Comparison of ENCODE assay signal across 23 cellular contexts in genomic region chr17:81921996-81922565, GRCh38. TPM values are rescaled to one million over a fixed set of nuclear protein-coding genes. Genes with fewer than 3 reads are reported as not detected.
A peak's percentile ranks its signal among the peaks of the same experiment; 100 is the strongest.
DNase-seq lines count a peak whose midpoint lies in the region; ATAC-seq, FAIRE-seq and TF ChIP-seq lines count a peak whose summit lies in the region.
"Had no signal": no experiment of that assay in that cellular context is flagged by ENCODE, and none has a peak within 500 bp of the region (broad histone marks: within the 10 kb centered on the region; RNA-seq: fewer than 3 reads in every experiment).

No MANE protein-coding gene starts in this region.

- no peak overlapping the region for H3K4me3 Mint-ChIP-seq in astrocyte (ENCODE audit: unreplicated experiment)
- H3K4me3 Mint-ChIP-seq: activated CD4-positive, alpha-beta memory T cell treated with anti-CD3 and anti-CD28 coated beads, Interleukin-2, amount 10 ng/mL, durations not matched to agents 7 days and 5 days; activated naive CD4-positive, alpha-beta T cell treated with anti-CD3 and anti-CD28 coated beads for 36 hours; activated T-cell treated with anti-CD3 and anti-CD28 coated beads, Interleukin-2, amount 50 U/mL, for 24 hours had no signal

- H3K9me3 Mint-ChIP-seq in astrocyte (ENCODE audit: unreplicated experiment) = no peaks in the 10 kb centered on the region
- H3K9me3 Mint-ChIP-seq: activated CD4-positive, alpha-beta memory T cell treated with anti-CD3 and anti-CD28 coated beads, Interleukin-2, amount 10 ng/mL, durations not matched to agents 7 days and 5 days; activated naive CD4-positive, alpha-beta T cell treated with anti-CD3 and anti-CD28 coated beads for 36 hours; activated T-cell treated with anti-CD3 and anti-CD28 coated beads, Interleukin-2, amount 50 U/mL, for 24 hours had no signal

- no peak overlapping the region for H2BK120ac ChIP-seq in neuronal stem cell (ENCODE audit: low read depth, low read length)

- in situ Hi-C loops in HepG2 (cut with HindIII; ENCODE audit: extremely low pct_ligation_motif_present, low pct_unique_long_range_greater_than_20kb) = no loop called here

- H3K27ac ChIP-seq in HepG2 (ENCODE audit: extremely low read length, insufficient read depth, low read length) = no peak overlapping the region
- H3K27ac ChIP-seq in right lobe of liver = peak overlapping the region in 1 of 3 donors; percentile 53
- no peak overlapping the region for H3K27ac ChIP-seq in astrocyte (ENCODE audit: low read depth, low read length)
- no peak overlapping the region for H3K27ac ChIP-seq in neuronal stem cell (replicated peaks; ENCODE audit: low read length)
- H3K27ac ChIP-seq: epithelial cell of prostate had no signal

- no peak overlapping the region for H3K14ac ChIP-seq in neuronal stem cell (ENCODE audit: low read length)

- no peak overlapping the region for H4K91ac ChIP-seq in neuronal stem cell (ENCODE audit: low read depth, low read length, poor library complexity)

- H3K4ac ChIP-seq in neuronal stem cell (ENCODE audit: low read length) = no peak overlapping the region

- H3K36me3 ChIP-seq in HepG2 (replicated peaks in 1 of 2; ENCODE audit: control insufficient read depth in 1 of 2, insufficient read depth in 2 of 2, low read length in 2 of 2) (peaks cover 21 to 29% of the 10 kb centered on the region in 2 experiments), right lobe of liver (peaks cover 0 to 10% (median 4%) of the 10 kb centered on the region in 4 donors), astrocyte (ENCODE audit: insufficient read depth, low read length) (peaks cover 5% of the 10 kb centered on the region), neuronal stem cell (replicated peaks in 1 of 2; ENCODE audit: control insufficient read depth in 2 of 2, insufficient read depth in 2 of 2, low read length in 2 of 2) (peaks cover 17 to 36% of the 10 kb centered on the region in 2 donors)

- DNase-seq in HepG2 (ENCODE audit: low spot score) = no peak
- DNase-seq in right lobe of liver = no peak
- no peak for DNase-seq in astrocyte (ENCODE audit: low read depth)
- DNase-seq in neuronal stem cell (ENCODE audit: low spot score) = no peak
- no peak for DNase-seq in NCI-H2227 (lab: John Stamatoyannopoulos, UW; ENCODE audit: unreplicated experiment)
- DNase-seq in kidney glomerular epithelial cell (lab: John Stamatoyannopoulos, UW) = no peak
- DNase-seq in NCI-H1105 (lab: John Stamatoyannopoulos, UW) = no peak
- DNase-seq in stimulated activated CD4-positive, alpha-beta T cell treated with anti-CD3 and anti-CD28 coated beads, Interleukin-4, amount 100 ng/mL, for 1 hour = no peak
- DNase-seq: activated CD4-positive, alpha-beta memory T cell treated with anti-CD3 and anti-CD28 coated beads, Interleukin-2, amount 10 ng/mL, durations not matched to agents 7 days and 5 days; activated naive CD4-positive, alpha-beta T cell treated with anti-CD3 and anti-CD28 coated beads for 36 hours; activated T-cell treated with anti-CD3 and anti-CD28 coated beads, Interleukin-2, amount 50 U/mL, for 24 hours; dermis blood vessel endothelial cell; foreskin melanocyte; kidney; mammary epithelial cell; NCI-H2029 treated with DMSO at 0.1 percent for 48 hours; NCI-H510A treated with DMSO at 0.1 percent for 48 hours; posterior cingulate gyrus; stimulated activated CD8-positive, alpha-beta memory T cell treated with anti-CD3 and anti-CD28 coated beads, Interleukin-4, amount 100 ng/mL, for 48 hours; substantia nigra; WERI-Rb-1 had no signal

- TF ChIP-seq POLR2A in HepG2 (IDR thresholded peaks at IDR 0.05; ENCODE audit: insufficient read depth in 1 of 2, low read depth in 2 of 2, low read length in 2 of 2) (no peak), right lobe of liver (IDR thresholded peaks at IDR 0.05) (no peak)

- H3K27ac Mint-ChIP-seq in astrocyte (ENCODE audit: unreplicated experiment) = peak overlapping the region; percentile 47
- H3K27ac Mint-ChIP-seq: activated CD4-positive, alpha-beta memory T cell treated with anti-CD3 and anti-CD28 coated beads, Interleukin-2, amount 10 ng/mL, durations not matched to agents 7 days and 5 days; activated naive CD4-positive, alpha-beta T cell treated with anti-CD3 and anti-CD28 coated beads for 36 hours had no signal

- H2BK5ac ChIP-seq in neuronal stem cell (ENCODE audit: low read length) = no peak overlapping the region

- FAIRE-seq in HepG2 (lab: Jason Lieb, UNC) (no peak), astrocyte (lab: Jason Lieb, UNC) (no peak)

- WGBS in HepG2 (ENCODE audit: low lambda C conversion rate) = 97% methylated on average over 22 of the region's 23 CpGs
- 88% methylated on average over 11 of the region's 23 CpGs for WGBS in right lobe of liver (ENCODE audit: insufficient coverage, low coverage, low lambda C conversion rate, missing lambda C conversion rate)
- WGBS in neuronal stem cell (ENCODE audit: extremely low coverage in 2 of 2, insufficient read length in 2 of 2, insufficient replicate concordance in 1 of 2), 2 donors = no CpG with 5 or more reads among the region's 23 CpGs

- H3K4me1 Mint-ChIP-seq in astrocyte (ENCODE audit: low read depth, unreplicated experiment) = peaks cover 22% of the 10 kb centered on the region

- no peak for TF ChIP-seq CTCF in HepG2 (CRISPR knock-in tag; IDR thresholded peaks at IDR 0.05)
- TF ChIP-seq CTCF in right lobe of liver (IDR thresholded peaks at IDR 0.05) = no peak
- no peak for TF ChIP-seq CTCF in astrocyte (IDR thresholded peaks at IDR 0.05; ENCODE audit: insufficient read depth, low read depth, low read length)

- no peak overlapping the region for H3K18ac ChIP-seq in neuronal stem cell (ENCODE audit: low read length)

- no peak overlapping the region for H2BK12ac ChIP-seq in neuronal stem cell (ENCODE audit: low read length)

- peaks cover 10% of the 10 kb centered on the region for H3K36me3 Mint-ChIP-seq in astrocyte (ENCODE audit: low read depth, unreplicated experiment)

- H3K79me2 ChIP-seq in HepG2 (ENCODE audit: insufficient read depth, low read length) (peaks cover 74% of the 10 kb centered on the region), astrocyte (ENCODE audit: insufficient read depth, low read length) (peaks cover 96% of the 10 kb centered on the region)

- POLR2A ChIA-PET in HepG2 (lab: Yijun Ruan, JAX) = interaction anchor here (1.1 kb wide), 1 partner anchor 101 kb away, joined by 3 read pairs; the partner anchor contains the start of gene LRRC45

- intact Hi-C loops in HepG2 (cut with micrococcal nuclease; ENCODE audit: unreplicated experiment) (no loop called here), right lobe of liver (cut with DNase I) (no loop called here)

- CTCF ChIA-PET in HepG2 (lab: Yijun Ruan, JAX; ENCODE audit: low intra/inter-chr PET ratio, low total read pairs) = no interaction called here

- H3K4me3 ChIP-seq in HepG2 (replicated peaks in 1 of 3; ENCODE audit: insufficient read depth in 1 of 3, low read depth in 2 of 3, low read length in 3 of 3) (no peak overlapping the region), right lobe of liver (peak overlapping the region in 1 of 3 donors; percentile 57), astrocyte (ENCODE audit: insufficient read depth, low read depth, low read length) (no peak overlapping the region), neuronal stem cell (ENCODE audit: low read length in 2 of 2) (no peak overlapping the region)
- H3K4me3 ChIP-seq: smooth muscle cell had no signal

- ATAC-seq in HepG2 (no peak), right lobe of liver (no peak)

- H2AFZ ChIP-seq in HepG2 (ENCODE audit: low read length) = no peak overlapping the region
- H2AFZ ChIP-seq in astrocyte (ENCODE audit: low read depth, low read length) = no peak overlapping the region
- no peak overlapping the region for H2AFZ ChIP-seq in neuronal stem cell (ENCODE audit: low read length)

- TF ChIP-seq EP300 in HepG2 (IDR thresholded peaks at IDR 0.05; ENCODE audit: low read depth in 2 of 2, low read length in 2 of 2) (no peak), HepG2 (CRISPR knock-in tag; IDR thresholded peaks at IDR 0.05; ENCODE audit: borderline replicate concordance) (no peak)

- BruUV-seq in HepG2 (replicated peaks; lab: Mats Ljungman, UMichigan) = no TSS peak

- no peaks in the 10 kb centered on the region for H3K27me3 Mint-ChIP-seq in astrocyte (ENCODE audit: low read depth, unreplicated experiment)
- H3K27me3 Mint-ChIP-seq: activated CD4-positive, alpha-beta memory T cell treated with anti-CD3 and anti-CD28 coated beads, Interleukin-2, amount 10 ng/mL, durations not matched to agents 7 days and 5 days; activated T-cell treated with anti-CD3 and anti-CD28 coated beads, Interleukin-2, amount 50 U/mL, for 24 hours had no signal

- H4K8ac ChIP-seq in neuronal stem cell (ENCODE audit: low read depth, low read length) = no peak overlapping the region

- H2BK15ac ChIP-seq in neuronal stem cell (ENCODE audit: low read length) = no peak overlapping the region

- H3K9me3 ChIP-seq in HepG2 (ENCODE audit: low read length) = no peaks in the 10 kb centered on the region
- no peaks in the 10 kb centered on the region for H3K9me3 ChIP-seq in right lobe of liver
- H3K9me3 ChIP-seq in astrocyte (ENCODE audit: insufficient read depth, low read depth, low read length) = no peaks in the 10 kb centered on the region
- H3K9me3 ChIP-seq in neuronal stem cell (replicated peaks in 1 of 2; ENCODE audit: control insufficient read depth in 2 of 2, insufficient read depth in 1 of 2, low read depth in 1 of 2, low read length in 2 of 2) = peaks cover 0 to 3% of the 10 kb centered on the region in 2 donors

- no peak overlapping the region for H2AK5ac ChIP-seq in neuronal stem cell (ENCODE audit: low read depth, low read length)

- H3K79me1 ChIP-seq in neuronal stem cell (ENCODE audit: low read depth, low read length) = peaks cover 48% of the 10 kb centered on the region

- H3K4me2 ChIP-seq in HepG2 (ENCODE audit: low read depth, low read length) (no peak overlapping the region), astrocyte (ENCODE audit: low read length) (no peak overlapping the region), neuronal stem cell (ENCODE audit: insufficient read depth, low read length, poor library complexity, severe bottlenecking) (no peak overlapping the region)

- H3K27me3 ChIP-seq in HepG2 (ENCODE audit: control insufficient read depth in 1 of 2, insufficient read depth in 2 of 2, low read length in 2 of 2) (no peaks in the 10 kb centered on the region), right lobe of liver (no peaks in the 10 kb centered on the region), astrocyte (ENCODE audit: insufficient read depth, low read length) (no peaks in the 10 kb centered on the region), neuronal stem cell (ENCODE audit: control insufficient read depth in 3 of 3, insufficient read depth in 3 of 3, low read depth in 1 of 3, low read length in 3 of 3) (no peaks in the 10 kb centered on the region)

- TF ChIP-seq RAD21 in HepG2 (CRISPR knock-in tag; IDR thresholded peaks at IDR 0.05) = no peak

- H3K23ac ChIP-seq in neuronal stem cell (ENCODE audit: low read depth, low read length, poor library complexity) = no peak overlapping the region

- H4K20me1 ChIP-seq in HepG2 (ENCODE audit: insufficient read depth, low read length) (peaks cover 28% of the 10 kb centered on the region), astrocyte (ENCODE audit: insufficient read depth, low read length) (peaks cover 78% of the 10 kb centered on the region)

- peaks cover 44% of the 10 kb centered on the region for H3K4me1 ChIP-seq in HepG2 (ENCODE audit: insufficient read depth, low read length)
- H3K4me1 ChIP-seq in right lobe of liver = peaks cover 0 to 73% (median 35%) of the 10 kb centered on the region in 4 donors
- H3K4me1 ChIP-seq in astrocyte (ENCODE audit: insufficient read depth, low read length) = peaks cover 25% of the 10 kb centered on the region
- peaks cover 16 to 30% of the 10 kb centered on the region in 2 donors for H3K4me1 ChIP-seq in neuronal stem cell (ENCODE audit: control insufficient read depth in 2 of 2, insufficient read depth in 1 of 2, low read depth in 1 of 2, low read length in 2 of 2)

- no peak overlapping the region for H3K9ac ChIP-seq in HepG2 (ENCODE audit: insufficient read depth, low read depth, low read length)
- peak overlapping the region; percentile 10 for H3K9ac ChIP-seq in astrocyte (ENCODE audit: low read length)
- peak overlapping the region; percentile 17 for H3K9ac ChIP-seq in neuronal stem cell (ENCODE audit: low read depth, low read length, poor library complexity)

RNA-seq across cellular contexts. Expression of gene SIRT7, which starts 4.1 kb away (rescaled TPM):
- total RNA-seq in HepG2 (2016; rRNA removed; fragmentation: Illumina TruSeq; extraction: Trizol) = 14.5 and 24.8 TPM in 2 replicates
- 71.6 and 74.9 TPM in 2 replicates for total RNA-seq in HepG2 (2016; cell fraction: cytosol; rRNA removed; fragmentation: Illumina TruSeq; extraction: Trizol; ENCODE audit: low read depth)
- total RNA-seq in HepG2 (2016; cell fraction: insoluble cytoplasmic fraction; rRNA removed; fragmentation: Illumina TruSeq; extraction: Trizol) = 13.5 and 25.0 TPM in 2 replicates
- total RNA-seq in HepG2 (2016; cell fraction: membrane; rRNA removed; fragmentation: Illumina TruSeq; extraction: Trizol) = 27.9 and 28.8 TPM in 2 replicates
- total RNA-seq in HepG2 (2016; cell fraction: nucleus; rRNA removed; fragmentation: Illumina TruSeq; extraction: Trizol) = 28.8 and 33.6 TPM in 2 replicates
- polyA plus RNA-seq in HepG2 (2011; rRNA removed) = 8.3 and 10.9 TPM in 2 replicates
- polyA plus RNA-seq in HepG2 (2011; cell fraction: cytosol; rRNA removed) = 5.9 and 7.5 TPM in 2 replicates
- 73.2 and 80.4 TPM in 2 replicates for polyA plus RNA-seq in HepG2 (2011; cell fraction: nucleus; rRNA removed)
- 12.4 and 18.7 TPM in 2 replicates for polyA plus RNA-seq in HepG2 (2012)
- 8.7 and 9.0 TPM in 2 replicates for polyA plus RNA-seq in HepG2 (2016; cell fraction: cytosol; fragmentation: Illumina TruSeq; extraction: Trizol; ENCODE audit: low read depth)
- 13.6 and 15.2 TPM in 2 replicates for polyA plus RNA-seq in HepG2 (2016; cell fraction: insoluble cytoplasmic fraction; fragmentation: Illumina TruSeq; extraction: Trizol; ENCODE audit: low read depth)
- polyA plus RNA-seq in HepG2 (2016; cell fraction: membrane; fragmentation: Illumina TruSeq; extraction: Trizol; ENCODE audit: low read depth) = 12.2 and 12.4 TPM in 2 replicates
- polyA plus RNA-seq in HepG2 (2016; cell fraction: nucleus; fragmentation: Illumina TruSeq; extraction: Trizol; ENCODE audit: insufficient read depth, low read depth) = 87.1 and 90.3 TPM in 2 replicates
- polyA minus RNA-seq in HepG2 (2011; rRNA and poly(A)+ RNA removed; ENCODE audit: low replicate concordance) = 38.8 and 69.4 TPM in 2 replicates
- 8.9 and 16.0 TPM in 2 replicates for polyA minus RNA-seq in HepG2 (2011; cell fraction: cytosol; rRNA and poly(A)+ RNA removed)
- 22.5 and 26.8 TPM in 2 replicates for polyA minus RNA-seq in HepG2 (2011; cell fraction: nucleus; rRNA and poly(A)+ RNA removed)
- total RNA-seq in right lobe of liver = 10 to 100 TPM in 4 of 6 experiments, 1 to 10 TPM in 2; 7.4 to 15.0 (median 12.2) TPM
- total RNA-seq in astrocyte = 26.5 and 30.2 TPM in 2 replicates
- 5.2 TPM for polyA plus RNA-seq in neuronal stem cell (2013, experiment 1 of 2)
- polyA plus RNA-seq in neuronal stem cell (2013, experiment 2 of 2) = 5.1 TPM

RNA-seq across cellular contexts. Expression of gene MAFG, which starts 5.5 kb away (rescaled TPM):
- 12.4 and 14.5 TPM in 2 replicates for total RNA-seq in HepG2 (2016; rRNA removed; fragmentation: Illumina TruSeq; extraction: Trizol)
- total RNA-seq in HepG2 (2016; cell fraction: cytosol; rRNA removed; fragmentation: Illumina TruSeq; extraction: Trizol; ENCODE audit: low read depth) = 2.1 and 2.3 TPM in 2 replicates
- 9.8 and 14.7 TPM in 2 replicates for total RNA-seq in HepG2 (2016; cell fraction: insoluble cytoplasmic fraction; rRNA removed; fragmentation: Illumina TruSeq; extraction: Trizol)
- total RNA-seq in HepG2 (2016; cell fraction: membrane; rRNA removed; fragmentation: Illumina TruSeq; extraction: Trizol) = 7.6 TPM in 2 replicates
- total RNA-seq in HepG2 (2016; cell fraction: nucleus; rRNA removed; fragmentation: Illumina TruSeq; extraction: Trizol) = 15.5 and 16.7 TPM in 2 replicates
- polyA plus RNA-seq in HepG2 (2011; rRNA removed) = 20.0 TPM in 2 replicates
- polyA plus RNA-seq in HepG2 (2011; cell fraction: cytosol; rRNA removed) = 17.1 and 19.4 TPM in 2 replicates
- polyA plus RNA-seq in HepG2 (2011; cell fraction: nucleus; rRNA removed) = 98.2 and 128 TPM in 2 replicates
- 16.1 and 26.5 TPM in 2 replicates for polyA plus RNA-seq in HepG2 (2012)
- polyA plus RNA-seq in HepG2 (2016; cell fraction: cytosol; fragmentation: Illumina TruSeq; extraction: Trizol; ENCODE audit: low read depth) = 1.4 and 1.6 TPM in 2 replicates
- polyA plus RNA-seq in HepG2 (2016; cell fraction: insoluble cytoplasmic fraction; fragmentation: Illumina TruSeq; extraction: Trizol; ENCODE audit: low read depth) = 9.2 and 10.7 TPM in 2 replicates
- polyA plus RNA-seq in HepG2 (2016; cell fraction: membrane; fragmentation: Illumina TruSeq; extraction: Trizol; ENCODE audit: low read depth) = 4.3 and 4.6 TPM in 2 replicates
- polyA plus RNA-seq in HepG2 (2016; cell fraction: nucleus; fragmentation: Illumina TruSeq; extraction: Trizol; ENCODE audit: insufficient read depth, low read depth) = 38.9 and 41.8 TPM in 2 replicates
- 16.8 and 26.4 TPM in 2 replicates for polyA minus RNA-seq in HepG2 (2011; rRNA and poly(A)+ RNA removed; ENCODE audit: low replicate concordance)
- 8.0 and 9.5 TPM in 2 replicates for polyA minus RNA-seq in HepG2 (2011; cell fraction: cytosol; rRNA and poly(A)+ RNA removed)
- polyA minus RNA-seq in HepG2 (2011; cell fraction: nucleus; rRNA and poly(A)+ RNA removed) = 11.9 and 15.8 TPM in 2 replicates
- 10 to 100 TPM in 2 of 6 experiments, 1 to 10 TPM in 4; 7.4 to 12.9 (median 9.2) TPM for total RNA-seq in right lobe of liver
- total RNA-seq in astrocyte = 33.2 and 35.8 TPM in 2 replicates
- polyA plus RNA-seq in neuronal stem cell (2013, experiment 1 of 2) = 16.1 TPM
- polyA plus RNA-seq in neuronal stem cell (2013, experiment 2 of 2) = 17.2 TPM

RNA-seq across cellular contexts. Expression of gene PCYT2, which starts 10.9 kb away (rescaled TPM):
- 240 and 297 TPM in 2 replicates for total RNA-seq in HepG2 (2016; rRNA removed; fragmentation: Illumina TruSeq; extraction: Trizol)
- 152 and 156 TPM in 2 replicates for total RNA-seq in HepG2 (2016; cell fraction: cytosol; rRNA removed; fragmentation: Illumina TruSeq; extraction: Trizol; ENCODE audit: low read depth)
- total RNA-seq in HepG2 (2016; cell fraction: insoluble cytoplasmic fraction; rRNA removed; fragmentation: Illumina TruSeq; extraction: Trizol) = 223 and 298 TPM in 2 replicates
- 178 and 208 TPM in 2 replicates for total RNA-seq in HepG2 (2016; cell fraction: membrane; rRNA removed; fragmentation: Illumina TruSeq; extraction: Trizol)
- total RNA-seq in HepG2 (2016; cell fraction: nucleus; rRNA removed; fragmentation: Illumina TruSeq; extraction: Trizol) = 220 and 223 TPM in 2 replicates
- 147 and 222 TPM in 2 replicates for polyA plus RNA-seq in HepG2 (2011; rRNA removed)
- 94.7 and 118 TPM in 2 replicates for polyA plus RNA-seq in HepG2 (2011; cell fraction: cytosol; rRNA removed)
- 1,015 and 1,225 TPM in 2 replicates for polyA plus RNA-seq in HepG2 (2011; cell fraction: nucleus; rRNA removed)
- 124 and 128 TPM in 2 replicates for polyA plus RNA-seq in HepG2 (2012)
- polyA plus RNA-seq in HepG2 (2016; cell fraction: cytosol; fragmentation: Illumina TruSeq; extraction: Trizol; ENCODE audit: low read depth) = 113 and 134 TPM in 2 replicates
- polyA plus RNA-seq in HepG2 (2016; cell fraction: insoluble cytoplasmic fraction; fragmentation: Illumina TruSeq; extraction: Trizol; ENCODE audit: low read depth) = 235 and 242 TPM in 2 replicates
- polyA plus RNA-seq in HepG2 (2016; cell fraction: membrane; fragmentation: Illumina TruSeq; extraction: Trizol; ENCODE audit: low read depth) = 149 and 175 TPM in 2 replicates
- polyA plus RNA-seq in HepG2 (2016; cell fraction: nucleus; fragmentation: Illumina TruSeq; extraction: Trizol; ENCODE audit: insufficient read depth, low read depth) = 499 and 551 TPM in 2 replicates
- 38.6 and 144 TPM in 2 replicates for polyA minus RNA-seq in HepG2 (2011; rRNA and poly(A)+ RNA removed; ENCODE audit: low replicate concordance)
- polyA minus RNA-seq in HepG2 (2011; cell fraction: cytosol; rRNA and poly(A)+ RNA removed) = 47.2 and 54.9 TPM in 2 replicates
- 202 and 210 TPM in 2 replicates for polyA minus RNA-seq in HepG2 (2011; cell fraction: nucleus; rRNA and poly(A)+ RNA removed)
- total RNA-seq in right lobe of liver = 100 to 1,000 TPM in 1 of 6 experiments, 10 to 100 TPM in 5; 63.5 to 103 (median 89.3) TPM
- 26.0 and 31.6 TPM in 2 replicates for total RNA-seq in astrocyte
- 16.8 TPM for polyA plus RNA-seq in neuronal stem cell (2013, experiment 1 of 2)
- polyA plus RNA-seq in neuronal stem cell (2013, experiment 2 of 2) = 15.9 TPM

RNA-seq across cellular contexts. Expression of gene PYCR1, which starts 15.0 kb away (rescaled TPM):
- total RNA-seq in HepG2 (2016; rRNA removed; fragmentation: Illumina TruSeq; extraction: Trizol) (323 and 338 TPM in 2 replicates), right lobe of liver (10 to 100 TPM in 1 of 6 experiments, 1 to 10 TPM in 5; 3.2 to 10.6 (median 5.1) TPM), astrocyte (164 and 191 TPM in 2 replicates)
- 107 and 137 TPM in 2 replicates for total RNA-seq in HepG2 (2016; cell fraction: cytosol; rRNA removed; fragmentation: Illumina TruSeq; extraction: Trizol; ENCODE audit: low read depth)
- 327 and 331 TPM in 2 replicates for total RNA-seq in HepG2 (2016; cell fraction: insoluble cytoplasmic fraction; rRNA removed; fragmentation: Illumina TruSeq; extraction: Trizol)
- total RNA-seq in HepG2 (2016; cell fraction: membrane; rRNA removed; fragmentation: Illumina TruSeq; extraction: Trizol) = 233 and 286 TPM in 2 replicates
- total RNA-seq in HepG2 (2016; cell fraction: nucleus; rRNA removed; fragmentation: Illumina TruSeq; extraction: Trizol) = 125 and 146 TPM in 2 replicates
- polyA plus RNA-seq in HepG2 (2011; rRNA removed) = 338 and 382 TPM in 2 replicates
- 241 and 431 TPM in 2 replicates for polyA plus RNA-seq in HepG2 (2011; cell fraction: cytosol; rRNA removed)
- polyA plus RNA-seq in HepG2 (2011; cell fraction: nucleus; rRNA removed) = 366 and 457 TPM in 2 replicates
- 191 and 311 TPM in 2 replicates for polyA plus RNA-seq in HepG2 (2012)
- 130 and 165 TPM in 2 replicates for polyA plus RNA-seq in HepG2 (2016; cell fraction: cytosol; fragmentation: Illumina TruSeq; extraction: Trizol; ENCODE audit: low read depth)
- polyA plus RNA-seq in HepG2 (2016; cell fraction: insoluble cytoplasmic fraction; fragmentation: Illumina TruSeq; extraction: Trizol; ENCODE audit: low read depth) = 344 and 389 TPM in 2 replicates
- 207 and 239 TPM in 2 replicates for polyA plus RNA-seq in HepG2 (2016; cell fraction: membrane; fragmentation: Illumina TruSeq; extraction: Trizol; ENCODE audit: low read depth)
- 253 and 265 TPM in 2 replicates for polyA plus RNA-seq in HepG2 (2016; cell fraction: nucleus; fragmentation: Illumina TruSeq; extraction: Trizol; ENCODE audit: insufficient read depth, low read depth)
- 104 and 478 TPM in 2 replicates for polyA minus RNA-seq in HepG2 (2011; rRNA and poly(A)+ RNA removed; ENCODE audit: low replicate concordance)
- polyA minus RNA-seq in HepG2 (2011; cell fraction: cytosol; rRNA and poly(A)+ RNA removed) = 138 and 160 TPM in 2 replicates
- polyA minus RNA-seq in HepG2 (2011; cell fraction: nucleus; rRNA and poly(A)+ RNA removed) = 31.5 and 42.4 TPM in 2 replicates
- 53.9 TPM for polyA plus RNA-seq in neuronal stem cell (2013, experiment 1 of 2)
- polyA plus RNA-seq in neuronal stem cell (2013, experiment 2 of 2) = 52.1 TPM

RNA-seq across cellular contexts. Expression of gene NPB, which starts 20.0 kb away (rescaled TPM):
- total RNA-seq in HepG2 (2016; rRNA removed; fragmentation: Illumina TruSeq; extraction: Trizol) (0.56 and 0.93 TPM in 2 replicates), right lobe of liver (1 to 10 TPM in 2 of 6 experiments, under 1 TPM in 2, not detected in 2; 0.12 to 1.5 (median 0.87) TPM), astrocyte (2.0 and 2.7 TPM in 2 replicates)
- 0.97 and 1.1 TPM in 2 replicates for total RNA-seq in HepG2 (2016; cell fraction: cytosol; rRNA removed; fragmentation: Illumina TruSeq; extraction: Trizol; ENCODE audit: low read depth)
- total RNA-seq in HepG2 (2016; cell fraction: insoluble cytoplasmic fraction; rRNA removed; fragmentation: Illumina TruSeq; extraction: Trizol) = 0.34 and 0.69 TPM in 2 replicates
- 0.59 and 0.69 TPM in 2 replicates for total RNA-seq in HepG2 (2016; cell fraction: membrane; rRNA removed; fragmentation: Illumina TruSeq; extraction: Trizol)
- 0.31 and 0.44 TPM in 2 replicates for total RNA-seq in HepG2 (2016; cell fraction: nucleus; rRNA removed; fragmentation: Illumina TruSeq; extraction: Trizol)
- polyA plus RNA-seq in HepG2 (2011; rRNA removed) = 0.11 and 0.22 TPM in 2 replicates
- polyA plus RNA-seq in HepG2 (2011; cell fraction: cytosol; rRNA removed) = 0.59 and 0.70 TPM in 2 replicates
- 0.52 and 0.66 TPM in 2 replicates for polyA plus RNA-seq in HepG2 (2011; cell fraction: nucleus; rRNA removed)
- 1.6 TPM in 1 of 2 replicates, not detected in the other for polyA plus RNA-seq in HepG2 (2012)
- polyA plus RNA-seq in HepG2 (2016; cell fraction: cytosol; fragmentation: Illumina TruSeq; extraction: Trizol; ENCODE audit: low read depth) = 1.2 and 1.7 TPM in 2 replicates
- polyA plus RNA-seq in HepG2 (2016; cell fraction: insoluble cytoplasmic fraction; fragmentation: Illumina TruSeq; extraction: Trizol; ENCODE audit: low read depth) = 0.17 and 0.43 TPM in 2 replicates
- 0.80 and 0.88 TPM in 2 replicates for polyA plus RNA-seq in HepG2 (2016; cell fraction: membrane; fragmentation: Illumina TruSeq; extraction: Trizol; ENCODE audit: low read depth)
- polyA plus RNA-seq in HepG2 (2016; cell fraction: nucleus; fragmentation: Illumina TruSeq; extraction: Trizol; ENCODE audit: insufficient read depth, low read depth) = 1.3 TPM in 1 of 2 replicates, not detected in the other
- polyA minus RNA-seq in HepG2 (2011; rRNA and poly(A)+ RNA removed; ENCODE audit: low replicate concordance) = 0.80 and 1.6 TPM in 2 replicates
- 0.53 TPM in 1 of 2 replicates, not detected in the other for polyA minus RNA-seq in HepG2 (2011; cell fraction: cytosol; rRNA and poly(A)+ RNA removed)
- polyA minus RNA-seq in HepG2 (2011; cell fraction: nucleus; rRNA and poly(A)+ RNA removed) = 0.26 and 0.75 TPM in 2 replicates
- polyA plus RNA-seq in neuronal stem cell (2013, experiment 1 of 2) = 2.0 TPM
- polyA plus RNA-seq in neuronal stem cell (2013, experiment 2 of 2) = 1.5 TPM
- total RNA-seq: dermis blood vessel endothelial cell, mammary epithelial cell had no signal
